8 cellular contexts compared by ENCODE assay signal in the genomic region with DNA sequence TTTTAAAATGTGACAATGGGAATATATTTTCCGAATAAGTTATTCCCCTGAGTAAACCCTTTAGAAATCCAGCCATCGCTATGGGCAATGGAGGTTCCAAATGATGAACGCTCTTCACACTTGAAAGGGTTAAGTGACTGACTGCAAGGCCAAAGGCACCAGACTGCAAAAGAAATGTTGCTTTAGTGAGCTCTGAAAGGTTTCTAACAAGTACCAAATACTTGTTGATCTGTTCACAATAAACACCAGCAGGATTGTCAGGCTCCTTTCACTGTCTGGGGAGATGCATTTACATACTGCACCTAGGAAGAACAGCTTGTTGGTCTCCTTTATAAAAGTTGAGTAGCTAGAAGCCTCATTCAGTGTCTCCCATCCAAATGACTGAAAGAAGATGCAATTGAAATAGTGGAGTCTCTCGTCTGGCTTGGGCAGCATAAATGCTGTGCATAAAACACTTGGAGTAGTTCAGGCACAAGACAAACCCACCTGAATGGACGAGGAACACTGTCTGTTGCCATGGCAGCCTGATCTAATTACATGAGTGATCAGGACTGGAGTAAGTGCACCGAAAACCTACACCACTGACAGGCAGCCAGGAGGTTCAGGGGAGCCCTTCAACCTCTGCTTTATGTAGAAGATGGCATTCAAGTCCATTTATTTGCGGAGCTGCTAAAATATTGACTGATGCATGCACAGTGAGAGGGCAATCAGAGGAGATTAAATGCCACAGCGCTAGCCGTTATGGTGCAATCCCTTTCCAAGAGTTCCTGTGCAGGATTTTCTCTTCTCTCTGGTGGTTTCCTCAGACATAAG. TPM values are rescaled to one million over a fixed set of nuclear protein-coding genes. Genes with fewer than 3 reads are reported as not detected.
A peak's percentile ranks its signal among the peaks of the same experiment; 100 is the strongest.
DNase-seq lines count a peak whose midpoint lies in the region; ATAC-seq and TF ChIP-seq lines count a peak whose summit lies in the region.

No MANE protein-coding gene starts in this region.

- peak overlapping the region in 1 of 2 experiments; percentile 81 for H3K4me3 ChIP-seq in mesenchymal stem cell (ENCODE audit: insufficient read depth in 1 of 2, low read depth in 1 of 2, low read length in 2 of 2)

- peak; percentile 40 for DNase-seq in ELF-1 (ENCODE audit: low read depth, low spot score)
- peak; percentile 44 for DNase-seq in NCI-H146 treated with DMSO at 0.1 percent for 48 hours (lab: John Stamatoyannopoulos, UW; ENCODE audit: unreplicated experiment)
- DNase-seq in MCF 10A (ENCODE audit: unreplicated experiment): no peak
- peak; percentile 57 for DNase-seq in mesenchymal stem cell
- no peak for DNase-seq in activated gamma-delta T cell (lab: John Stamatoyannopoulos, UW)
- DNase-seq in occipital lobe (lab: John Stamatoyannopoulos, UW): no peak
- DNase-seq in 8988T: no peak

- H3K9me3 Mint-ChIP-seq in MCF 10A (ENCODE audit: unreplicated experiment): no peaks in the 10 kb centered on the region

- peak overlapping the region; percentile 40 for H3K4me2 ChIP-seq in mesenchymal stem cell (ENCODE audit: low read length, poor library complexity, severe bottlenecking)

- peak overlapping the region; percentile 94 for H3K9ac ChIP-seq in mesenchymal stem cell (ENCODE audit: low read length)

- POLR2A ChIA-PET in MCF 10A (lab: Yijun Ruan, JAX): interaction anchor here (0.5 to 4.3 kb wide), 22 partner anchors 11 to 425 kb away, joined by 3 to 80 read pairs (median 5); no protein-coding TSS in a partner anchor

- TF ChIP-seq CTCF in MCF 10A (IDR thresholded peaks at IDR 0.05; ENCODE audit: unreplicated experiment): no peak

- H4K91ac ChIP-seq in mesenchymal stem cell (ENCODE audit: low read length): no peak overlapping the region

- CTCF ChIA-PET in MCF 10A (lab: Yijun Ruan, JAX): interaction anchor here (0.6 to 3.6 kb wide), 18 partner anchors 8 to 1085 kb away, joined by 3 to 15 read pairs (median 4); no protein-coding TSS in a partner anchor

- no peak overlapping the region for H4K8ac ChIP-seq in mesenchymal stem cell (ENCODE audit: low read length)

- no peak overlapping the region for H3K4ac ChIP-seq in mesenchymal stem cell (ENCODE audit: low read depth in 1 of 2, low read length in 2 of 2)

- H3K27me3 ChIP-seq in mesenchymal stem cell (ENCODE audit: control insufficient read depth in 1 of 2, insufficient read depth in 1 of 2, low read length in 2 of 2): no peaks in the 10 kb centered on the region

- no peak overlapping the region for H3K18ac ChIP-seq in mesenchymal stem cell (ENCODE audit: low read depth in 1 of 2, low read length in 2 of 2)

- H2AK5ac ChIP-seq in mesenchymal stem cell (ENCODE audit: low read length, severe bottlenecking): no peak overlapping the region

- H2BK15ac ChIP-seq in mesenchymal stem cell (ENCODE audit: low read depth, poor library complexity, severe bottlenecking): no peak overlapping the region

- H3K4me1 ChIP-seq in mesenchymal stem cell (ENCODE audit: control insufficient read depth, insufficient read depth, low read depth, low read length): peaks cover 6% of the 10 kb centered on the region

- no TSS peak for BruUV-seq in MCF 10A (replicated peaks; lab: Mats Ljungman, UMichigan)

- H3K36me3 ChIP-seq in mesenchymal stem cell (ENCODE audit: control insufficient read depth in 1 of 2, insufficient read depth in 2 of 2, low read depth in 1 of 2, low read length in 2 of 2): peaks cover 0 to 6% of the 10 kb centered on the region in 2 experiments

- H2BK5ac ChIP-seq in mesenchymal stem cell (ENCODE audit: low read depth, low read length, poor library complexity, severe bottlenecking): no peak overlapping the region

- H2BK120ac ChIP-seq in mesenchymal stem cell (ENCODE audit: low read depth, low read length): no peak overlapping the region

- peaks cover 13% of the 10 kb centered on the region for H3K4me1 Mint-ChIP-seq in MCF 10A (ENCODE audit: insufficient read depth, unreplicated experiment)

- peak overlapping the region; percentile 90 for H3K4me3 Mint-ChIP-seq in MCF 10A (ENCODE audit: unreplicated experiment)

- H3K9me3 ChIP-seq in mesenchymal stem cell (ENCODE audit: control insufficient read depth, low read length): no peaks in the 10 kb centered on the region

- H2AFZ ChIP-seq in mesenchymal stem cell (ENCODE audit: low read depth, low read length): no peak overlapping the region

- H3K27me3 Mint-ChIP-seq in MCF 10A (ENCODE audit: insufficient read depth, unreplicated experiment): no peaks in the 10 kb centered on the region

- no peak overlapping the region for H3K27ac ChIP-seq in mesenchymal stem cell (ENCODE audit: low read length, poor library complexity, severe bottlenecking)

- no peaks in the 10 kb centered on the region for H3K36me3 Mint-ChIP-seq in MCF 10A (ENCODE audit: insufficient read depth, unreplicated experiment)

- H3K23ac ChIP-seq in mesenchymal stem cell (ENCODE audit: low read length in 2 of 2): peak overlapping the region in 1 of 2 experiments; percentile 96

- no peak overlapping the region for H3K27ac Mint-ChIP-seq in MCF 10A (ENCODE audit: low read depth, unreplicated experiment)

- no peak overlapping the region for H2BK12ac ChIP-seq in mesenchymal stem cell (ENCODE audit: low read length in 2 of 2)

- 47% methylated on average over 9 of the region's 9 CpGs for WGBS in mesenchymal stem cell

- intact Hi-C loops in MCF 10A (cut with micrococcal nuclease): no loop called here

- no peak for ATAC-seq in HG03520 (IDR thresholded peaks at IDR 0.05; ENCODE audit: unreplicated experiment)

- no peak overlapping the region for H3K14ac ChIP-seq in mesenchymal stem cell (ENCODE audit: low read length in 2 of 2)

- peaks cover 7% of the 10 kb centered on the region for H3K79me1 ChIP-seq in mesenchymal stem cell (replicated peaks; ENCODE audit: low read length, poor library complexity, severe bottlenecking)

RNA-seq across cellular contexts. Expression of gene ATXN1, which starts 2.9 kb away (rescaled TPM):
- total RNA-seq in MCF 10A (2022): 16.5 and 34.5 TPM in 2 replicates
- 16.8 TPM for polyA plus RNA-seq in mesenchymal stem cell (2013, experiment 1 of 2)
- polyA plus RNA-seq in mesenchymal stem cell (2013, experiment 2 of 2): 16.0 TPM
- total RNA-seq in occipital lobe: 102 TPM

Comparison
In these comparisons a context has a peak if more than half of its experiments do, and no peak if none do; other contexts are left out.
1. DNase-seq: peak in ELF-1 (single experiment), NCI-H146 treated with DMSO at 0.1 percent for 48 hours (single experiment) and mesenchymal stem cell (single experiment); none in MCF 10A (single experiment), activated gamma-delta T cell (single experiment), occipital lobe (single experiment) and 8988T (single experiment).